ENCODE assay signal across 9 cellular contexts in genomic region chr1:83882906-83883305, GRCh38.
A peak's percentile ranks its signal among the peaks of the same experiment; 100 is the strongest.
DNase-seq lines count a peak whose midpoint lies in the region; ATAC-seq, FAIRE-seq and TF ChIP-seq lines count a peak whose summit lies in the region.
"Had no signal": no experiment of that assay in that cellular context is flagged by ENCODE, and none has a peak within 500 bp of the region (broad histone marks: within the 10 kb centered on the region; RNA-seq: fewer than 3 reads in every experiment).

No MANE protein-coding gene starts in this region.

- ATAC-seq in foreskin keratinocyte = peak; percentile 98
- no peak for ATAC-seq in GM19463 (IDR thresholded peaks at IDR 0.05; ENCODE audit: unreplicated experiment)
- ATAC-seq in HG02870 (IDR thresholded peaks at IDR 0.05; ENCODE audit: unreplicated experiment) = no peak
- ATAC-seq in GM19023 (IDR thresholded peaks at IDR 0.05; ENCODE audit: unreplicated experiment) = no peak

- CTCF ChIA-PET in HEK293 (lab: Yijun Ruan, JAX) = interaction anchor here (0.7 to 1.7 kb wide), 6 partner anchors 8 to 551 kb away, joined by 3 to 4 read pairs (median 3); no protein-coding TSS in a partner anchor

- TF ChIP-seq POLR2A in H54 (IDR thresholded peaks at IDR 0.05; ENCODE audit: low read depth, low read length) = no peak

- DNase-seq in AG10803 (ENCODE audit: low read depth) = peak; percentile 66
- DNase-seq in OCI-M1 (lab: John Stamatoyannopoulos, UW) = peak; percentile 84
- DNase-seq in foreskin keratinocyte = peak; percentile 75 to 89
- DNase-seq in H54 (ENCODE audit: insufficient read length, low spot score) = no peak
- DNase-seq: activated CD4-positive, alpha-beta T cell treated with anti-CD3 and anti-CD28 coated beads, Interleukin-2, amount 10 ng/mL, durations not matched to agents 7 days and 5 days had no signal

- FAIRE-seq in H54 (lab: Jason Lieb, UNC) = no peak

- TF ChIP-seq CTCF in AG10803 (conservative IDR thresholded peaks at IDR 0.05; ENCODE audit: low read length) = peak; percentile 36
- no peak for TF ChIP-seq CTCF in HEK293 (tag by site-specific recombination; IDR thresholded peaks at IDR 0.05)
- TF ChIP-seq CTCF in foreskin keratinocyte (conservative IDR thresholded peaks at IDR 0.05) = peak; percentile 73

- no peaks in the 10 kb centered on the region for H3K36me3 ChIP-seq in HEK293 (ENCODE audit: control insufficient read depth in 2 of 2, insufficient read depth in 1 of 2, low read length in 2 of 2)

- H3K27me3 ChIP-seq in foreskin keratinocyte = no peaks in the 10 kb centered on the region

- H3K4me3 ChIP-seq in AG10803 (ENCODE audit: low read length) (no peak overlapping the region), HEK293 (ENCODE audit: low read depth, low read length) (no peak overlapping the region)

- no peaks in the 10 kb centered on the region for H3K9me3 ChIP-seq in HEK293 (ENCODE audit: control insufficient read depth, insufficient read depth, low read depth, low read length)

- POLR2A ChIA-PET in HEK293 (lab: Yijun Ruan, JAX) = no interaction called here

- no peaks in the 10 kb centered on the region; the same call in 1 of the 2 replicates for H3K4me1 ChIP-seq in HEK293 (ENCODE audit: control insufficient read depth, insufficient read depth, low read length)
- no peaks in the 10 kb centered on the region for H3K4me1 ChIP-seq in foreskin keratinocyte

- no peak overlapping the region for H3K27ac ChIP-seq in HEK293 (ENCODE audit: extremely low read depth, low read depth, low read length)
- no peak overlapping the region for H3K27ac ChIP-seq in foreskin keratinocyte

TF ChIP-seq in HEK293, 187 proteins besides CTCF, POLR2A, EP300 and RAD21:
- TF ChIP-seq ZNF404 (tag by site-specific recombination; IDR thresholded peaks at IDR 0.05) = no peak
- peak; percentile 56 for TF ChIP-seq SETDB1 (IDR thresholded peaks at IDR 0.05; ENCODE audit: insufficient read length, low read length)
- TF ChIP-seq ZNF184 (tag by site-specific recombination; IDR thresholded peaks at IDR 0.05) = peak; percentile 76; the same call in 1 of the 2 replicates
- TF ChIP-seq MZF1 (tag by site-specific recombination; IDR thresholded peaks at IDR 0.05; ENCODE audit: borderline replicate concordance) = peak; percentile 39; the same call in 1 of the 2 replicates
- TF ChIP-seq GLI2 (tag by site-specific recombination; IDR thresholded peaks at IDR 0.05; ENCODE audit: borderline replicate concordance, low read depth) = no peak
- no peak for TF ChIP-seq SP3 (tag by site-specific recombination; IDR thresholded peaks at IDR 0.05)
- TF ChIP-seq ZNF580 (tag by site-specific recombination; IDR thresholded peaks at IDR 0.05) = no peak
- peak; percentile 91 for TF ChIP-seq MYNN (tag by site-specific recombination; IDR thresholded peaks at IDR 0.05; ENCODE audit: borderline replicate concordance)
- TF ChIP-seq ZNF366 (tag by site-specific recombination; conservative IDR thresholded peaks at IDR 0.05) = 0 out of 2 replicates have a peak, but pooled peaks have one; percentile 35
- TF ChIP-seq ZNF501 (tag by site-specific recombination; IDR thresholded peaks at IDR 0.05) = no peak
- TF ChIP-seq ZSCAN16 (tag by site-specific recombination; IDR thresholded peaks at IDR 0.05) = 0 out of 2 replicates have a peak, but pooled peaks have one; percentile 59
- 0 out of 2 replicates have a peak, but pooled peaks have one; percentile 14 for TF ChIP-seq KLF10 (tag by site-specific recombination; IDR thresholded peaks at IDR 0.05)
- TF ChIP-seq ZNF654 (tag by site-specific recombination; IDR thresholded peaks at IDR 0.05; ENCODE audit: low read depth) = peak; percentile 17; the same call in 1 of the 2 replicates
- peak; percentile 69; the same call in 1 of the 2 replicates for TF ChIP-seq ZNF10 (tag by site-specific recombination; IDR thresholded peaks at IDR 0.05)
- 0 out of 2 replicates have a peak, but pooled peaks have one; percentile 25 for TF ChIP-seq ZNF549 (tag by site-specific recombination; IDR thresholded peaks at IDR 0.05)
- TF ChIP-seq ZEB2 (tag by site-specific recombination; IDR thresholded peaks at IDR 0.05) = no peak
- no peak for TF ChIP-seq ZNF157 (tag by site-specific recombination; IDR thresholded peaks at IDR 0.05)
- TF ChIP-seq TRIM28 (IDR thresholded peaks at IDR 0.05; ENCODE audit: borderline replicate concordance, low read length) = peak; percentile 98
